ENCODE assay signal across 9 cellular contexts in the genomic region with DNA sequence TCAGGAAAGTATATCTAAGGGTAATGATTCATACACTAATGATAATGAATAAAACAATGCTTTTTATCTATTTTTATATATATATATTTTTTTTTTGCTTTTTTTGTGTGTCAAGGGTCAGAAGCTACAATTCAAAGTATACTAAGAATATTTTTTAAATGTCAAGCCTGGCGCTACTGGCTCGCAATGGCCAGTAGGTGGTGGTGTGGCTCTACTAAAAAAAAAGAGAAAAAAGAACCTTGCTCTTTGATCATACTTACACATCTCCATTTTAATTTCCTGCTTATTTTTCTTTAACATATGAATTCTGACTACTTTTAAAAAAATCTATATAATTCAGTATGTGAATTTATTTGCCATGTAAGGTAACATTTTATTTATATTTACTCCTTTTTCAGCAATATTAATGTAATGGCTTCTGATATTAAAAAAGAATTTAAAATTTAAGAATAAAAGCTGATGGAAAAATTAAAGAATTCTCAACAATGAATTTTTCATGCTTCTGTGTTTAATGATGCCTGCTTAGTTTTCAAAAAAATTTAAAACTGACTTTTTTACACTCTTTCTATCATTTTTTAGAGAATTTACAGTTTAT.
A peak's percentile ranks its signal among the peaks of the same experiment; 100 is the strongest.
DNase-seq lines count a peak whose midpoint lies in the region; ATAC-seq, FAIRE-seq and TF ChIP-seq lines count a peak whose summit lies in the region.
"Had no signal": no experiment of that assay in that cellular context is flagged by ENCODE, and none has a peak within 500 bp of the region (broad histone marks: within the 10 kb centered on the region; RNA-seq: fewer than 3 reads in every experiment).

No MANE protein-coding gene starts in this region.

- H3K79me2 ChIP-seq in PC-9 (ENCODE audit: low read depth), result no peaks in the 10 kb centered on the region

- H3K4me2 ChIP-seq in PC-9, result no peak overlapping the region

- no peaks in the 10 kb centered on the region for H3K27me3 Mint-ChIP-seq in mesothelial cell of epicardium (ENCODE audit: low read depth)

- POLR2A ChIA-PET in PC-9 (lab: Charles Lee; ENCODE audit: unreplicated experiment), result interaction anchor here (0.6 to 0.7 kb wide), 3 partner anchors 525 to 1795 kb away, joined by 4 to 6 read pairs (median 5); no protein-coding TSS in a partner anchor

- CTCF ChIA-PET in PC-9 (lab: Charles Lee), result interaction anchor here (0.8 kb wide), 1 partner anchor 459 kb away, joined by 3 read pairs; no protein-coding TSS in a partner anchor

- no TSS peak for BruUV-seq in PC-9 (replicated peaks; lab: Mats Ljungman, UMichigan)

- peaks cover 15% of the 10 kb centered on the region for H3K36me3 Mint-ChIP-seq in mesothelial cell of epicardium
- H3K36me3 Mint-ChIP-seq: activated naive CD4-positive, alpha-beta T cell treated with anti-CD3 and anti-CD28 coated beads, Interleukin-2, amount 50 U/mL, for 24 hours had no signal

- intact Hi-C loops in PC-9 (cut with micrococcal nuclease; ENCODE audit: unreplicated experiment), result loop anchor here (2.0 to 10.0 kb wide), 5 partner anchors 468 to 888 kb away; no protein-coding TSS in a partner anchor

- no peak overlapping the region for H2AFZ ChIP-seq in PC-9

- DNase-seq in DMS79 treated with DMSO at 0.1 percent for 48 hours (lab: John Stamatoyannopoulos, UW), result peak; percentile 7
- DNase-seq in DMS79 (lab: John Stamatoyannopoulos, UW), result no peak
- peak in 1 of 2 experiments; percentile 18 for DNase-seq in PC-9
- DNase-seq in coronary artery (ENCODE audit: low spot score), result no peak
- DNase-seq in mesothelial cell of epicardium (ENCODE audit: low spot score in 2 of 2, unreplicated experiment in 2 of 2), result peak in 1 of 2 experiments; percentile 48
- DNase-seq in GM12891 (ENCODE audit: insufficient read length, low spot score), result no peak

- TF ChIP-seq CTCF in PC-9 (conservative IDR thresholded peaks at IDR 0.05) (peak; percentile 74), coronary artery (IDR thresholded peaks at IDR 0.05) (peak; percentile 56), mesothelial cell of epicardium (IDR thresholded peaks at IDR 0.05; ENCODE audit: unreplicated experiment) (peak; percentile 89)

- no peak overlapping the region for H3K4me3 ChIP-seq in PC-9
- no peak overlapping the region for H3K4me3 ChIP-seq in coronary artery

- no peaks in the 10 kb centered on the region for H3K4me1 ChIP-seq in PC-9 (replicated peaks; ENCODE audit: insufficient read depth)

- ATAC-seq in GM19463 (IDR thresholded peaks at IDR 0.05; ENCODE audit: unreplicated experiment), result peak; percentile 65
- ATAC-seq in HG03571 (IDR thresholded peaks at IDR 0.05; ENCODE audit: unreplicated experiment), result peak; percentile 71

- H3K9me3 Mint-ChIP-seq in mesothelial cell of epicardium, result peaks cover 10% of the 10 kb centered on the region
- H3K9me3 Mint-ChIP-seq: activated naive CD4-positive, alpha-beta T cell treated with anti-CD3 and anti-CD28 coated beads, Interleukin-2, amount 50 U/mL, for 24 hours had no signal

- no peak for FAIRE-seq in GM12891 (lab: Jason Lieb, UNC)

- TF ChIP-seq POLR2A in GM12891 (IDR thresholded peaks at IDR 0.05; ENCODE audit: low read depth, low read length), result no peak

- no peaks in the 10 kb centered on the region for H3F3A ChIP-seq in PC-9 (ENCODE audit: insufficient read depth, low read depth)

- H4K20me1 ChIP-seq in PC-9 (ENCODE audit: insufficient read depth), result no peaks in the 10 kb centered on the region

- H3K27me3 ChIP-seq in PC-9 (ENCODE audit: insufficient read depth, low read depth), result no peaks in the 10 kb centered on the region

- peaks cover 33% of the 10 kb centered on the region for H3K4me1 Mint-ChIP-seq in mesothelial cell of epicardium
- H3K4me1 Mint-ChIP-seq: activated naive CD4-positive, alpha-beta T cell treated with anti-CD3 and anti-CD28 coated beads, Interleukin-2, amount 50 U/mL, for 24 hours had no signal

- H3K36me3 ChIP-seq in PC-9 (ENCODE audit: low read depth), result no peaks in the 10 kb centered on the region

- H3K9me3 ChIP-seq in PC-9 (ENCODE audit: insufficient read depth, low read depth), result no peaks in the 10 kb centered on the region

- H3K27ac ChIP-seq in PC-9 (no peak overlapping the region), coronary artery (no peak overlapping the region)

- H3K4me3 Mint-ChIP-seq in mesothelial cell of epicardium, result no peak overlapping the region
- H3K4me3 Mint-ChIP-seq: activated naive CD4-positive, alpha-beta T cell treated with anti-CD3 and anti-CD28 coated beads, Interleukin-2, amount 50 U/mL, for 24 hours had no signal

- no peaks in the 10 kb centered on the region for H3K9me2 ChIP-seq in PC-9 (ENCODE audit: insufficient read depth)

- no peak overlapping the region for H3K27ac Mint-ChIP-seq in mesothelial cell of epicardium
- H3K27ac Mint-ChIP-seq: activated naive CD4-positive, alpha-beta T cell treated with anti-CD3 and anti-CD28 coated beads, Interleukin-2, amount 50 U/mL, for 24 hours had no signal

TF ChIP-seq in GM12891, 5 proteins besides CTCF, POLR2A, EP300 and RAD21:
- TF ChIP-seq POU2F2 (IDR thresholded peaks at IDR 0.05; ENCODE audit: low read depth, low read length), result no peak
- TF ChIP-seq PAX5 (IDR thresholded peaks at IDR 0.05; ENCODE audit: insufficient read depth, low read length, severe bottlenecking), result no peak
- TF ChIP-seq SPI1 (IDR thresholded peaks at IDR 0.05; ENCODE audit: low read depth, low read length), result no peak
